In the genomic region with DNA sequence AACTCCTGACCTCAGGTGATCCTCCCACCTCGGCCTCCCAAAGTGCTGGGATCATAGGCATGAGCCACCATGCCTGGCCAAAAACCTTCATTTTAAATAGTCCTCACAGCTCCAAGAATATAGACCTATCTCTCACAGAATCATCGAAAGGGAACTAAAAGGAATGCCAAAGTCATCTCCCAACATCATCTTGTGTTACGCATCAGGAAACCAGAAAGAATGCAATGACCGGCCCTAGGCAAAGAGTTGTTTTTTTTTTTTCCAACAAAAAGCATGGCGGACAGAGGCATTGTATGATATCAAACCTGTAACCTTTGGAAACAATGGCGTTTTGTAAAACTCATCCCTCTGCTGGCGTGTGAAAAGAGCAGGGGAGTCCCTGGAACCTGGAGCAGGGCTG, we compare ENCODE assay signal across 24 cellular contexts.
DNase-seq lines count a peak whose midpoint lies in the region; ATAC-seq and TF ChIP-seq lines count a peak whose summit lies in the region.
"Had no signal": no experiment of that assay in that cellular context is flagged by ENCODE, and none has a peak within 500 bp of the region (broad histone marks: within the 10 kb centered on the region; RNA-seq: fewer than 3 reads in every experiment).

No MANE protein-coding gene starts in this region.

- CTCF ChIA-PET in activated B cell treated with CpG ODN at 0.5 μM for 24 hours (lab: Charles Lee): interaction anchor here (1.6 kb wide), 1 partner anchor 164 kb away, joined by 3 read pairs; no protein-coding TSS in a partner anchor
- CTCF ChIA-PET in MCF 10A (lab: Yijun Ruan, JAX): no interaction called here

- H3K36me3 ChIP-seq in GM23248 (ENCODE audit: low read depth) (no peaks in the 10 kb centered on the region), subcutaneous abdominal adipose tissue (ENCODE audit: control insufficient read depth in 5 of 5, insufficient read depth in 5 of 5, low read length in 5 of 5) (no peaks in the 10 kb centered on the region), psoas muscle (ENCODE audit: insufficient read depth in 1 of 2, low read depth in 1 of 2) (no peaks in the 10 kb centered on the region)
- H3K36me3 ChIP-seq: BE2C, BLaER1 had no signal

- POLR2A ChIA-PET in activated B cell treated with CpG ODN at 0.5 μM for 24 hours (lab: Charles Lee) (no interaction called here), MCF 10A (lab: Yijun Ruan, JAX) (interaction anchor here (0.7 kb wide), 1 partner anchor 8 kb away, joined by 3 read pairs; no protein-coding TSS in a partner anchor)

- ATAC-seq in activated B cell treated with CpG ODN at 0.5 μM for 24 hours (ENCODE audit: low read depth): no peak
- no peak for ATAC-seq in stimulated activated naive CD8-positive, alpha-beta T cell treated with anti-CD3 and anti-CD28 coated beads, Interleukin-15, amount 100 ng/mL, for 72 hours
- ATAC-seq in GM19463 (IDR thresholded peaks at IDR 0.05; ENCODE audit: unreplicated experiment): no peak
- no peak for ATAC-seq in psoas muscle

- no peak overlapping the region for H3K9ac ChIP-seq in GM23248
- no peak overlapping the region for H3K9ac ChIP-seq in subcutaneous abdominal adipose tissue (ENCODE audit: low read length in 5 of 5)
- H3K9ac ChIP-seq: BLaER1 had no signal

- TF ChIP-seq CTCF in activated B cell treated with CpG ODN at 0.5 μM for 24 hours (IDR thresholded peaks at IDR 0.05) (no peak), MCF 10A (IDR thresholded peaks at IDR 0.05; ENCODE audit: unreplicated experiment) (no peak), psoas muscle (IDR thresholded peaks at IDR 0.05) (no peak)

- H3K27ac ChIP-seq in GM23248 (no peak overlapping the region), subcutaneous abdominal adipose tissue (ENCODE audit: low read depth, low read length) (peak overlapping the region; percentile 7), psoas muscle (no peak overlapping the region)
- H3K27ac ChIP-seq: BLaER1 had no signal

- H3K27me3 Mint-ChIP-seq in activated B cell treated with CpG ODN at 0.5 μM for 24 hours (no peaks in the 10 kb centered on the region), MCF 10A (ENCODE audit: insufficient read depth, unreplicated experiment) (no peaks in the 10 kb centered on the region)
- no peaks in the 10 kb centered on the region for H3K27me3 Mint-ChIP-seq in stimulated activated naive CD8-positive, alpha-beta T cell treated with anti-CD3 and anti-CD28 coated beads, Interleukin-15, amount 100 ng/mL, for 72 hours

- H3K9me3 ChIP-seq in GM23248 (ENCODE audit: low read depth) (no peaks in the 10 kb centered on the region), subcutaneous abdominal adipose tissue (ENCODE audit: control insufficient read depth in 5 of 5, low read length in 5 of 5) (peaks cover 0 to 5% (median 0%) of the 10 kb centered on the region in 5 donors), psoas muscle (no peaks in the 10 kb centered on the region)
- H3K9me3 ChIP-seq: BE2C had no signal

- DNase-seq in GM23248: peak; percentile 5
- DNase-seq in RPMI7951 (ENCODE audit: low read depth): peak; percentile 53
- DNase-seq in activated B cell treated with CpG ODN at 0.5 μM for 24 hours: no peak
- no peak for DNase-seq in stimulated activated naive CD8-positive, alpha-beta T cell treated with anti-CD3 and anti-CD28 coated beads, Interleukin-15, amount 100 ng/mL, for 72 hours
- DNase-seq in MCF 10A (ENCODE audit: unreplicated experiment): no peak
- no peak for DNase-seq in psoas muscle
- DNase-seq: 8988T; ACHN; BE2C; C1 segment of cervical spinal cord; CD4-positive, alpha-beta memory T cell; CD4-positive, CD25-positive, alpha-beta regulatory T cell; CD8-positive, alpha-beta memory T cell; COR-L47; DMS 273 treated with DMSO at 0.1 percent for 48 hours; DMS153; DMS53; DMS79; DND-41; GF-D8 had no signal

- H3K4me1 ChIP-seq in GM23248 (ENCODE audit: insufficient read depth): peaks cover 10% of the 10 kb centered on the region
- H3K4me1 ChIP-seq in subcutaneous abdominal adipose tissue (ENCODE audit: control insufficient read depth in 5 of 5, insufficient read depth in 5 of 5, low read length in 5 of 5): peaks cover 0 to 27% (median 18%) of the 10 kb centered on the region in 5 donors
- H3K4me1 ChIP-seq in psoas muscle: no peaks in the 10 kb centered on the region

- no peaks in the 10 kb centered on the region for H3K9me3 Mint-ChIP-seq in activated B cell treated with CpG ODN at 0.5 μM for 24 hours
- peaks cover 4 to 8% of the 10 kb centered on the region in 2 donors for H3K9me3 Mint-ChIP-seq in stimulated activated naive CD8-positive, alpha-beta T cell treated with anti-CD3 and anti-CD28 coated beads, Interleukin-15, amount 100 ng/mL, for 72 hours
- no peaks in the 10 kb centered on the region for H3K9me3 Mint-ChIP-seq in MCF 10A (ENCODE audit: unreplicated experiment)
- H3K9me3 Mint-ChIP-seq: CD4-positive, CD25-positive, alpha-beta regulatory T cell; CD8-positive, alpha-beta memory T cell had no signal

- H3K4me2 ChIP-seq in GM23248 (ENCODE audit: unreplicated experiment): no peak overlapping the region
- H3K4me2 ChIP-seq: BLaER1 had no signal

- no TSS peak for BruUV-seq in MCF 10A (replicated peaks; lab: Mats Ljungman, UMichigan)

- H3K4me1 Mint-ChIP-seq in activated B cell treated with CpG ODN at 0.5 μM for 24 hours (peaks cover 18% of the 10 kb centered on the region), MCF 10A (ENCODE audit: insufficient read depth, unreplicated experiment) (no peaks in the 10 kb centered on the region)
- no peaks in the 10 kb centered on the region for H3K4me1 Mint-ChIP-seq in stimulated activated naive CD8-positive, alpha-beta T cell treated with anti-CD3 and anti-CD28 coated beads, Interleukin-15, amount 100 ng/mL, for 72 hours
- H3K4me1 Mint-ChIP-seq: CD8-positive, alpha-beta memory T cell had no signal

- 66 to 69% methylated on average over 7 of the region's 7 CpGs for WGBS in GM23248 (ENCODE audit: low coverage in 1 of 2, low lambda C conversion rate in 2 of 2, missing lambda C conversion rate in 2 of 2), 2 experiments
- 87 to 88% (median 88%) methylated on average over 7 of the region's 7 CpGs for WGBS in psoas muscle, 3 donors

- H3K27me3 ChIP-seq in GM23248 (replicated peaks; ENCODE audit: insufficient read depth) (peaks cover 12% of the 10 kb centered on the region; the same call in 1 of the 2 replicates), subcutaneous abdominal adipose tissue (ENCODE audit: control insufficient read depth in 5 of 5, insufficient read depth in 4 of 5, low read length in 5 of 5) (no peaks in the 10 kb centered on the region), psoas muscle (ENCODE audit: insufficient read depth in 3 of 3, low read length in 2 of 3) (no peaks in the 10 kb centered on the region)
- H3K27me3 ChIP-seq: BE2C, BLaER1 had no signal

- no peaks in the 10 kb centered on the region for H4K20me1 ChIP-seq in GM23248 (ENCODE audit: insufficient read depth)
- H4K20me1 ChIP-seq: BLaER1 had no signal

- intact Hi-C loops in activated B cell treated with CpG ODN at 0.5 μM for 24 hours (cut with micrococcal nuclease): loop anchor here (5.0 kb wide), 1 partner anchor 39 kb away; no protein-coding TSS in a partner anchor
- intact Hi-C loops in MCF 10A (cut with micrococcal nuclease): no loop called here
- intact Hi-C loops in psoas muscle (cut with DNase I): no loop called here

- H3K27ac Mint-ChIP-seq in activated B cell treated with CpG ODN at 0.5 μM for 24 hours (peak overlapping the region; percentile 20), MCF 10A (ENCODE audit: low read depth, unreplicated experiment) (no peak overlapping the region)
- H3K27ac Mint-ChIP-seq in stimulated activated naive CD8-positive, alpha-beta T cell treated with anti-CD3 and anti-CD28 coated beads, Interleukin-15, amount 100 ng/mL, for 72 hours: no peak overlapping the region
- H3K27ac Mint-ChIP-seq: CD14-positive monocyte; CD8-positive, alpha-beta memory T cell had no signal

- no peaks in the 10 kb centered on the region for H3K79me2 ChIP-seq in GM23248 (ENCODE audit: insufficient read depth)

- no peak overlapping the region for H2AFZ ChIP-seq in GM23248

- no peaks in the 10 kb centered on the region for H3F3A ChIP-seq in GM23248 (ENCODE audit: insufficient read depth)

- H3K4me3 ChIP-seq in GM23248: no peak overlapping the region
- H3K4me3 ChIP-seq in subcutaneous abdominal adipose tissue (ENCODE audit: low read depth in 1 of 5, low read length in 5 of 5): no peak overlapping the region
- no peak overlapping the region for H3K4me3 ChIP-seq in psoas muscle
- H3K4me3 ChIP-seq: BLaER1 had no signal

- H3K9me2 ChIP-seq in GM23248 (ENCODE audit: insufficient read depth): no peaks in the 10 kb centered on the region

- in situ Hi-C loops in GM23248 (cut with MboI): no loop called here

- H3K36me3 Mint-ChIP-seq in activated B cell treated with CpG ODN at 0.5 μM for 24 hours (ENCODE audit: low read depth) (no peaks in the 10 kb centered on the region), MCF 10A (ENCODE audit: insufficient read depth, unreplicated experiment) (peaks cover 6% of the 10 kb centered on the region)
- H3K36me3 Mint-ChIP-seq: CD14-positive monocyte; CD4-positive, alpha-beta memory T cell; CD4-positive, CD25-positive, alpha-beta regulatory T cell had no signal

- H3K4me3 Mint-ChIP-seq in activated B cell treated with CpG ODN at 0.5 μM for 24 hours (no peak overlapping the region), MCF 10A (ENCODE audit: unreplicated experiment) (no peak overlapping the region)
- no peak overlapping the region for H3K4me3 Mint-ChIP-seq in stimulated activated naive CD8-positive, alpha-beta T cell treated with anti-CD3 and anti-CD28 coated beads, Interleukin-15, amount 100 ng/mL, for 72 hours
- H3K4me3 Mint-ChIP-seq: CD14-positive monocyte; CD4-positive, alpha-beta memory T cell; CD4-positive, CD25-positive, alpha-beta regulatory T cell; CD8-positive, alpha-beta memory T cell had no signal

Comparison
In these comparisons a context has a peak if more than half of its experiments do, and no peak if none do; other contexts are left out.
1. DNase-seq: peak in GM23248 (single experiment) and RPMI7951 (single experiment); none in activated B cell treated with CpG ODN at 0.5 μM for 24 hours (single experiment), stimulated activated naive CD8-positive, alpha-beta T cell treated with anti-CD3 and anti-CD28 coated beads, Interleukin-15, amount 100 ng/mL, for 72 hours (0 of 2), MCF 10A (single experiment) and psoas muscle (0 of 2).